ENCODE assay signal across 16 cellular contexts in the genomic region with DNA sequence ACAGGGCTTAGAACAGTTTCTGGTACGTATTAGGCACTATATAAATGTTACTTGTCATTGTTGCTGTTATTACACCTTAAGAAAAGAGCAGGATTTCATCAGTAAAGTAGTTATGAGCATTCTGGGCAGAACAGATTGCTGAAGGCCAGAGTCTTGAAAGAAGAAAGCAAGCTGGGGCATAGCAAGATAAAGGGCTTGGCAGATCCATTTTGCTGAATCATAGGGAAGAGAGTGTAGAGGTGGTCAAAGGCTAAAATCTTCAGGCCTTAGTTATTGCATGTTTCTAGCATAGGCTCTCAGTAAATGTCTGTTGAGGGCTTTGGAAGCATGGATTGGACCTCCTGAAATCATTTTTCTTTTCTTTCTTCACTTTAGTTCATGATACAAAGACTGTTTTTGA.
DNase-seq lines count a peak whose midpoint lies in the region; ATAC-seq and TF ChIP-seq lines count a peak whose summit lies in the region.
"Had no signal": no experiment of that assay in that cellular context is flagged by ENCODE, and none has a peak within 500 bp of the region (broad histone marks: within the 10 kb centered on the region; RNA-seq: fewer than 3 reads in every experiment).

No MANE protein-coding gene starts in this region.

- no peaks in the 10 kb centered on the region for H3K27me3 Mint-ChIP-seq in MCF 10A (ENCODE audit: insufficient read depth, unreplicated experiment)
- H3K27me3 Mint-ChIP-seq: CD4-positive, CD25-positive, alpha-beta regulatory T cell; stimulated activated naive B cell treated with anti-CD40 and anti-IgM and Interleukin-4, amounts not matched to agents 10 μg/mL and 1 μg/mL and 100 μg/mL, for 72 hours had no signal

- CTCF ChIA-PET in MCF 10A (lab: Yijun Ruan, JAX), result interaction anchor here (0.5 to 1.0 kb wide), 3 partner anchors 13 to 490 kb away, joined by 3 read pairs; no protein-coding TSS in a partner anchor

- H3K4me3 Mint-ChIP-seq in MCF 10A (ENCODE audit: unreplicated experiment), result no peak overlapping the region
- H3K4me3 Mint-ChIP-seq: CD4-positive, CD25-positive, alpha-beta regulatory T cell; stimulated activated naive B cell treated with anti-CD40 and anti-IgM and Interleukin-4, amounts not matched to agents 10 μg/mL and 1 μg/mL and 100 μg/mL, for 72 hours had no signal

- H3K27me3 ChIP-seq in breast epithelium (no peaks in the 10 kb centered on the region), hepatocyte (no peaks in the 10 kb centered on the region), aorta (ENCODE audit: control insufficient read depth in 1 of 2, insufficient read depth in 2 of 2, low read length in 1 of 2) (no peaks in the 10 kb centered on the region)

- H3K4me3 ChIP-seq in breast epithelium (no peak overlapping the region), epithelial cell of esophagus (ENCODE audit: low read length) (no peak overlapping the region), hepatocyte (no peak overlapping the region), aorta (ENCODE audit: low read length in 2 of 2) (no peak overlapping the region)

- no peaks in the 10 kb centered on the region for H3K4me1 Mint-ChIP-seq in MCF 10A (ENCODE audit: insufficient read depth, unreplicated experiment)
- H3K4me1 Mint-ChIP-seq: CD4-positive, CD25-positive, alpha-beta regulatory T cell had no signal

- H3K27ac ChIP-seq in breast epithelium (peak overlapping the region in 1 of 2 donors; percentile 4), hepatocyte (peak overlapping the region; percentile 1), aorta (ENCODE audit: low read depth in 1 of 2, low read length in 2 of 2) (no peak overlapping the region)
- H3K27ac ChIP-seq: 22Rv1, WERI-Rb-1 had no signal

- H3K9me3 Mint-ChIP-seq in MCF 10A (ENCODE audit: unreplicated experiment), result no peaks in the 10 kb centered on the region

- H3K9me3 ChIP-seq in breast epithelium, result no peaks in the 10 kb centered on the region
- H3K9me3 ChIP-seq in hepatocyte (ENCODE audit: low read depth), result no peaks in the 10 kb centered on the region
- no peaks in the 10 kb centered on the region for H3K9me3 ChIP-seq in aorta (ENCODE audit: control insufficient read depth, low read length)

- H3K79me2 ChIP-seq in hepatocyte, result no peaks in the 10 kb centered on the region

- no peaks in the 10 kb centered on the region for H3K9me2 ChIP-seq in hepatocyte (replicated peaks; ENCODE audit: insufficient read depth)

- no peaks in the 10 kb centered on the region for H3K36me3 Mint-ChIP-seq in MCF 10A (ENCODE audit: insufficient read depth, unreplicated experiment)
- H3K36me3 Mint-ChIP-seq: CD4-positive, CD25-positive, alpha-beta regulatory T cell; stimulated activated naive B cell treated with anti-CD40 and anti-IgM and Interleukin-4, amounts not matched to agents 10 μg/mL and 1 μg/mL and 100 μg/mL, for 72 hours had no signal

- no peak for TF ChIP-seq CTCF in MCF 10A (IDR thresholded peaks at IDR 0.05; ENCODE audit: unreplicated experiment)
- TF ChIP-seq CTCF in breast epithelium (IDR thresholded peaks at IDR 0.05), result no peak
- no peak for TF ChIP-seq CTCF in epithelial cell of esophagus (IDR thresholded peaks at IDR 0.05; ENCODE audit: insufficient read depth, low read depth, low read length, missing control alignments)
- TF ChIP-seq CTCF in hepatocyte (IDR thresholded peaks at IDR 0.05; ENCODE audit: poor library complexity), result no peak

- H2AFZ ChIP-seq in hepatocyte, result no peak overlapping the region

- TF ChIP-seq POLR2A in breast epithelium (IDR thresholded peaks at IDR 0.05), result no peak

- H3K36me3 ChIP-seq in breast epithelium (no peaks in the 10 kb centered on the region), hepatocyte (replicated peaks; ENCODE audit: insufficient read depth, low read depth) (no peaks in the 10 kb centered on the region), aorta (ENCODE audit: control insufficient read depth in 1 of 2, insufficient read depth in 2 of 2, low read length in 1 of 2) (no peaks in the 10 kb centered on the region)
- H3K36me3 ChIP-seq: WERI-Rb-1 had no signal

- DNase-seq in MCF 10A (ENCODE audit: unreplicated experiment) (peak; percentile 20), breast epithelium (ENCODE audit: low spot score in 2 of 2) (no peak), epithelial cell of esophagus (ENCODE audit: low read depth) (peak; percentile 78), hepatocyte (ENCODE audit: low spot score) (peak; percentile 8), aorta (no peak), NCI-H1048 (lab: John Stamatoyannopoulos, UW) (no peak), NCI-H446 treated with DMSO at 0.1 percent for 48 hours (lab: John Stamatoyannopoulos, UW) (no peak)
- DNase-seq: CD4-positive, CD25-positive, alpha-beta regulatory T cell; cortex of kidney; hippocampal formation; NCI-H2081 treated with DMSO at 0.1 percent for 48 hours; NCI-H69; stimulated activated naive B cell treated with anti-CD40 and anti-IgM and Interleukin-4, amounts not matched to agents 10 μg/mL and 1 μg/mL and 100 μg/mL, for 72 hours; WERI-Rb-1 had no signal

- no peak overlapping the region for H3K4me2 ChIP-seq in hepatocyte

- H3K4me1 ChIP-seq in breast epithelium (no peaks in the 10 kb centered on the region), hepatocyte (ENCODE audit: insufficient read depth) (no peaks in the 10 kb centered on the region), aorta (ENCODE audit: control insufficient read depth in 1 of 2, insufficient read depth in 2 of 2, low read length in 2 of 2) (peaks cover 0 to 2% of the 10 kb centered on the region in 2 donors)

- POLR2A ChIA-PET in MCF 10A (lab: Yijun Ruan, JAX), result interaction anchor here (1.5 kb wide), 1 partner anchor 11 kb away, joined by 3 read pairs; no protein-coding TSS in a partner anchor

- no peaks in the 10 kb centered on the region for H4K20me1 ChIP-seq in hepatocyte (ENCODE audit: insufficient read depth, poor library complexity, severe bottlenecking)

- H3K27ac Mint-ChIP-seq in MCF 10A (ENCODE audit: low read depth, unreplicated experiment), result no peak overlapping the region
- H3K27ac Mint-ChIP-seq: CD4-positive, CD25-positive, alpha-beta regulatory T cell; stimulated activated naive B cell treated with anti-CD40 and anti-IgM and Interleukin-4, amounts not matched to agents 10 μg/mL and 1 μg/mL and 100 μg/mL, for 72 hours had no signal

- intact Hi-C loops in MCF 10A (cut with micrococcal nuclease), result no loop called here
- intact Hi-C loops in breast epithelium (cut with DNase I; ENCODE audit: low total_unique reads), result no loop called here
- intact Hi-C loops in aorta (cut with DNase I), result no loop called here

- no TSS peak for BruUV-seq in MCF 10A (replicated peaks; lab: Mats Ljungman, UMichigan)

- 76% methylated on average over 1 of the region's 1 CpG for WGBS in hepatocyte (ENCODE audit: low lambda C conversion rate, missing lambda C conversion rate)
- WGBS in aorta, 2 donors, result 76 to 83% methylated on average over 1 of the region's 1 CpG

- ATAC-seq in aorta (ENCODE audit: low FRiP score) (peak; percentile 17), GM21360 (IDR thresholded peaks at IDR 0.05; ENCODE audit: unreplicated experiment) (no peak)
- ATAC-seq: stimulated activated naive B cell treated with anti-CD40 and anti-IgM and Interleukin-4, amounts not matched to agents 10 μg/mL and 1 μg/mL and 100 μg/mL, for 72 hours had no signal

Comparison
In these comparisons a context has a peak if more than half of its experiments do, and no peak if none do; other contexts are left out.
1. DNase-seq: peak in MCF 10A (single experiment), epithelial cell of esophagus (single experiment) and hepatocyte (single experiment); none in breast epithelium (0 of 2), aorta (0 of 2), NCI-H1048 (single experiment) and NCI-H446 treated with DMSO at 0.1 percent for 48 hours (single experiment).